25 cellular contexts compared by ENCODE assay signal in genomic region chrX:129544780-129545179, GRCh38. TPM values are rescaled to one million over a fixed set of nuclear protein-coding genes. Genes with fewer than 3 reads are reported as not detected.
"Had no signal": no experiment of that assay in that cellular context is flagged by ENCODE, and none has a peak within 500 bp of the region (broad histone marks: within the 10 kb centered on the region; RNA-seq: fewer than 3 reads in every experiment).

No MANE protein-coding gene starts in this region.

- H3K4me1 ChIP-seq: body of pancreas, left lung, right lobe of liver, thyroid gland had no signal

- H3K36me3 ChIP-seq: right lobe of liver, thyroid gland had no signal

- H3K27ac ChIP-seq: body of pancreas, heart right ventricle, left lung, right lobe of liver, thyroid gland, upper lobe of left lung had no signal

- ATAC-seq: activated CD8-positive, alpha-beta memory T cell treated with anti-CD3 and anti-CD28 coated beads, Interleukin-2, amount 10 ng/mL, durations not matched to agents 7 days and 5 days; activated CD8-positive, alpha-beta T cell treated with anti-CD3 and anti-CD28 coated beads, Interleukin-2, amount 10 ng/mL, durations not matched to agents 7 days and 5 days; body of pancreas; effector memory CD8-positive, alpha-beta T cell; heart right ventricle; left lung; natural killer cell treated with Interleukin-12 subunit alpha and Interleukin-12 subunit beta and Interleukin-15 and Interleukin-18, amount 100 ng/mL, for 72 hours; right lobe of liver; stimulated activated effector memory CD8-positive, alpha-beta T cell treated with anti-CD3 and anti-CD28 coated beads, Interleukin-12 subunit alpha, Interleukin-12 subunit beta, amount 100 ng/mL, for 72 hours had no signal

- H3K27me3 ChIP-seq: body of pancreas, left lung, right lobe of liver, thyroid gland, upper lobe of left lung had no signal

- DNase-seq: activated CD4-positive, CD25-positive, alpha-beta regulatory T cell; activated CD8-positive, alpha-beta memory T cell treated with anti-CD3 and anti-CD28 coated beads, Interleukin-2, amount 10 ng/mL, durations not matched to agents 7 days and 5 days; activated CD8-positive, alpha-beta T cell treated with anti-CD3 and anti-CD28 coated beads, Interleukin-2, amount 10 ng/mL, durations not matched to agents 7 days and 5 days; activated naive CD8-positive, alpha-beta T cell treated with anti-CD3 and anti-CD28 coated beads, Interleukin-2, amount 50 U/mL, for 24 hours; activated T-cell treated with anti-CD3 and anti-CD28 coated beads, Interleukin-2, amount 50 U/mL, for 48 hours; anterior cingulate cortex; body of pancreas; cerebellar nuclear complex; cortex of kidney; effector memory CD8-positive, alpha-beta T cell; erythroblast; heart right ventricle; left lung; mesendoderm; right lobe of liver; stimulated activated CD4-positive, alpha-beta T cell treated with anti-CD3 and anti-CD28 coated beads, Interleukin-4, amount 100 ng/mL, for 24 hours; stimulated activated naive CD8-positive, alpha-beta T cell treated with anti-CD3 and anti-CD28 coated beads, Interleukin-15, amount 100 ng/mL, for 72 hours; substantia nigra; T-helper 1 cell; thyroid gland; upper lobe of left lung had no signal

- H3K4me3 ChIP-seq: body of pancreas, heart right ventricle, left lung, lung, right lobe of liver, thyroid gland, upper lobe of left lung had no signal

- H3K9me3 ChIP-seq: body of pancreas, heart right ventricle, left lung, right lobe of liver, thyroid gland, upper lobe of left lung had no signal

- FAIRE-seq: small intestine had no signal

RNA-seq across cellular contexts. Expression of gene SMARCA1, which starts 21.5 kb away (rescaled TPM):
- total RNA-seq: activated CD8-positive, alpha-beta memory T cell treated with anti-CD3 and anti-CD28 coated beads, Interleukin-2, amount 10 ng/mL, durations not matched to agents 7 days and 5 days; activated CD8-positive, alpha-beta T cell treated with anti-CD3 and anti-CD28 coated beads, Interleukin-2, amount 10 ng/mL, durations not matched to agents 7 days and 5 days; natural killer cell treated with Interleukin-12 subunit alpha and Interleukin-12 subunit beta and Interleukin-15 and Interleukin-18, amount 100 ng/mL, for 72 hours had no signal
